23 cellular contexts compared by ENCODE assay signal in genomic region chr6:139166238-139166955, GRCh38. TPM values are rescaled to one million over a fixed set of nuclear protein-coding genes. Genes with fewer than 3 reads are reported as not detected.
DNase-seq lines count a peak whose midpoint lies in the region; ATAC-seq and TF ChIP-seq lines count a peak whose summit lies in the region.
"Had no signal": no experiment of that assay in that cellular context is flagged by ENCODE, and none has a peak within 500 bp of the region (broad histone marks: within the 10 kb centered on the region; RNA-seq: fewer than 3 reads in every experiment).

No MANE protein-coding gene starts in this region.

- H2BK5ac ChIP-seq in neuronal stem cell (ENCODE audit: low read length): no peak overlapping the region

- no peak overlapping the region for H3K4ac ChIP-seq in neuronal stem cell (ENCODE audit: low read length)

- H3K9me3 ChIP-seq in breast epithelium (no peaks in the 10 kb centered on the region), neuronal stem cell (replicated peaks in 1 of 2; ENCODE audit: control insufficient read depth in 2 of 2, insufficient read depth in 1 of 2, low read depth in 1 of 2, low read length in 2 of 2) (peaks cover 0 to 1% of the 10 kb centered on the region in 2 donors), SJCRH30 (replicated peaks) (no peaks in the 10 kb centered on the region)

- no peak overlapping the region for H3K4me3 ChIP-seq in breast epithelium
- H3K4me3 ChIP-seq in neuronal stem cell (ENCODE audit: low read length in 2 of 2): peak overlapping the region in 1 of 2 donors; percentile 19
- no peak overlapping the region for H3K4me3 ChIP-seq in SJCRH30
- H3K4me3 ChIP-seq: PC-9 had no signal

- H3K36me3 ChIP-seq in breast epithelium (peaks cover 7% of the 10 kb centered on the region), neuronal stem cell (replicated peaks in 1 of 2; ENCODE audit: control insufficient read depth in 2 of 2, insufficient read depth in 2 of 2, low read length in 2 of 2) (peaks cover 7 to 16% of the 10 kb centered on the region in 2 donors), SJCRH30 (peaks cover 14% of the 10 kb centered on the region)

- no peaks in the 10 kb centered on the region for H3K79me1 ChIP-seq in neuronal stem cell (ENCODE audit: low read depth, low read length)

- H3K14ac ChIP-seq in neuronal stem cell (ENCODE audit: low read length): peak overlapping the region; percentile 41

- H3K27ac ChIP-seq in breast epithelium (no peak overlapping the region), neuronal stem cell (replicated peaks; ENCODE audit: low read length) (no peak overlapping the region), SJCRH30 (no peak overlapping the region)
- H3K27ac ChIP-seq: 22Rv1, C4-2B, PC-9, RWPE1 had no signal

- H3K4me3 Mint-ChIP-seq in activated CD4-positive, alpha-beta T cell treated with anti-CD3 and anti-CD28 coated beads, Interleukin-2, amount 10 ng/mL, durations not matched to agents 24 days and 14 days: no peak overlapping the region
- H3K4me3 Mint-ChIP-seq in MCF 10A (ENCODE audit: unreplicated experiment): no peak overlapping the region

- no peaks in the 10 kb centered on the region for H3K9me3 Mint-ChIP-seq in activated CD4-positive, alpha-beta T cell treated with anti-CD3 and anti-CD28 coated beads, Interleukin-2, amount 10 ng/mL, durations not matched to agents 24 days and 14 days
- no peaks in the 10 kb centered on the region for H3K9me3 Mint-ChIP-seq in MCF 10A (ENCODE audit: unreplicated experiment)

- no peak overlapping the region for H2BK15ac ChIP-seq in neuronal stem cell (ENCODE audit: low read length)

- CTCF ChIA-PET in MCF 10A (lab: Yijun Ruan, JAX): interaction anchor here (0.8 to 1.2 kb wide), 2 partner anchors 12 to 53 kb away, joined by 3 to 4 read pairs; no protein-coding TSS in a partner anchor

- intact Hi-C loops in activated CD4-positive, alpha-beta T cell treated with anti-CD3 and anti-CD28 coated beads, Interleukin-2, amount 10 ng/mL, durations not matched to agents 24 days and 14 days (cut with micrococcal nuclease): no loop called here
- intact Hi-C loops in MCF 10A (cut with micrococcal nuclease): no loop called here
- intact Hi-C loops in breast epithelium (cut with DNase I; ENCODE audit: low total_unique reads): no loop called here

- TF ChIP-seq CTCF in MCF 10A (IDR thresholded peaks at IDR 0.05; ENCODE audit: unreplicated experiment): no peak
- no peak for TF ChIP-seq CTCF in breast epithelium (IDR thresholded peaks at IDR 0.05)

- H3K27me3 ChIP-seq in breast epithelium (no peaks in the 10 kb centered on the region), neuronal stem cell (ENCODE audit: control insufficient read depth in 3 of 3, insufficient read depth in 3 of 3, low read depth in 1 of 3, low read length in 3 of 3) (no peaks in the 10 kb centered on the region), SJCRH30 (no peaks in the 10 kb centered on the region)

- H3K18ac ChIP-seq in neuronal stem cell (ENCODE audit: low read length): no peak overlapping the region

- no peak overlapping the region for H4K8ac ChIP-seq in neuronal stem cell (ENCODE audit: low read depth, low read length)

- peaks cover 67% of the 10 kb centered on the region for H3K4me1 Mint-ChIP-seq in activated CD4-positive, alpha-beta T cell treated with anti-CD3 and anti-CD28 coated beads, Interleukin-2, amount 10 ng/mL, durations not matched to agents 24 days and 14 days
- H3K4me1 Mint-ChIP-seq in MCF 10A (ENCODE audit: insufficient read depth, unreplicated experiment): no peaks in the 10 kb centered on the region

- H2AK5ac ChIP-seq in neuronal stem cell (ENCODE audit: low read depth, low read length): no peak overlapping the region

- peaks cover 63% of the 10 kb centered on the region for H3K36me3 Mint-ChIP-seq in activated CD4-positive, alpha-beta T cell treated with anti-CD3 and anti-CD28 coated beads, Interleukin-2, amount 10 ng/mL, durations not matched to agents 24 days and 14 days (ENCODE audit: low read depth)
- H3K36me3 Mint-ChIP-seq in MCF 10A (ENCODE audit: insufficient read depth, unreplicated experiment): peaks cover 27% of the 10 kb centered on the region

- H3K23ac ChIP-seq in neuronal stem cell (ENCODE audit: low read depth, low read length, poor library complexity): peak overlapping the region; percentile 32

- no peak for ATAC-seq in HG02884 (IDR thresholded peaks at IDR 0.05; ENCODE audit: unreplicated experiment)
- no peak for ATAC-seq in GM21576 (IDR thresholded peaks at IDR 0.05; ENCODE audit: unreplicated experiment)

- H3K27ac Mint-ChIP-seq in activated CD4-positive, alpha-beta T cell treated with anti-CD3 and anti-CD28 coated beads, Interleukin-2, amount 10 ng/mL, durations not matched to agents 24 days and 14 days: no peak overlapping the region
- no peak overlapping the region for H3K27ac Mint-ChIP-seq in MCF 10A (ENCODE audit: low read depth, unreplicated experiment)

- no peak overlapping the region for H2BK120ac ChIP-seq in neuronal stem cell (ENCODE audit: low read depth, low read length)

- no peak overlapping the region for H2BK12ac ChIP-seq in neuronal stem cell (ENCODE audit: low read length)

- no peak overlapping the region for H3K9ac ChIP-seq in neuronal stem cell (ENCODE audit: low read depth, low read length, poor library complexity)

- H3K4me1 ChIP-seq in breast epithelium (no peaks in the 10 kb centered on the region), neuronal stem cell (ENCODE audit: control insufficient read depth in 2 of 2, insufficient read depth in 1 of 2, low read depth in 1 of 2, low read length in 2 of 2) (no peaks in the 10 kb centered on the region), SJCRH30 (peaks cover 3% of the 10 kb centered on the region; the same call in 1 of the 2 replicates)

- peak; percentile 55 for DNase-seq in activated CD4-positive, alpha-beta T cell treated with anti-CD3 and anti-CD28 coated beads, Interleukin-2, amount 10 ng/mL, durations not matched to agents 24 days and 14 days
- DNase-seq in activated CD4-positive, alpha-beta T cell treated with anti-CD3 and anti-CD28 coated beads for 4 hours: no peak
- no peak for DNase-seq in MCF 10A (ENCODE audit: unreplicated experiment)
- DNase-seq in breast epithelium (ENCODE audit: low spot score in 2 of 2): no peak
- no peak for DNase-seq in neuronal stem cell (ENCODE audit: low spot score)
- DNase-seq in SJCRH30: no peak
- DNase-seq: AML-193, DMS 273 treated with DMSO at 0.1 percent for 48 hours, DND-41, Kasumi-1, MM.1S, NCI-H1092, NCI-H146, NCI-H2029 treated with DMSO at 0.1 percent for 48 hours, NCI-H2171, NCI-H526, PC-9, SIG-M5 had no signal

- no peak for TF ChIP-seq POLR2A in breast epithelium (IDR thresholded peaks at IDR 0.05)

- BruUV-seq in MCF 10A (replicated peaks; lab: Mats Ljungman, UMichigan): TSS peak; percentile 19

- no peaks in the 10 kb centered on the region for H3K27me3 Mint-ChIP-seq in activated CD4-positive, alpha-beta T cell treated with anti-CD3 and anti-CD28 coated beads, Interleukin-2, amount 10 ng/mL, durations not matched to agents 24 days and 14 days
- H3K27me3 Mint-ChIP-seq in MCF 10A (ENCODE audit: insufficient read depth, unreplicated experiment): no peaks in the 10 kb centered on the region

- POLR2A ChIA-PET in MCF 10A (lab: Yijun Ruan, JAX): no interaction called here

- WGBS in neuronal stem cell (ENCODE audit: extremely low coverage in 2 of 2, insufficient read length in 2 of 2, insufficient replicate concordance in 1 of 2), 2 donors: no CpG with 5 or more reads among the region's 35 CpGs

- H2AFZ ChIP-seq in neuronal stem cell (ENCODE audit: low read length): no peak overlapping the region
- H2AFZ ChIP-seq: PC-9 had no signal

- no peak overlapping the region for H3K4me2 ChIP-seq in neuronal stem cell (ENCODE audit: insufficient read depth, low read length, poor library complexity, severe bottlenecking)
- H3K4me2 ChIP-seq: PC-9 had no signal

- H4K91ac ChIP-seq in neuronal stem cell (ENCODE audit: low read depth, low read length, poor library complexity): peak overlapping the region; percentile 46

RNA-seq across cellular contexts. Expression of gene HECA, which starts 31.5 kb away (rescaled TPM):
- 45.7 and 47.7 TPM in 2 replicates for total RNA-seq in activated CD4-positive, alpha-beta T cell treated with anti-CD3 and anti-CD28 coated beads, Interleukin-2, amount 10 ng/mL, durations not matched to agents 24 days and 14 days
- 11.1 and 11.5 TPM in 2 replicates for total RNA-seq in MCF 10A (2022)
- total RNA-seq in breast epithelium: 10 to 100 TPM; 35.1 to 54.3 (median 49.3) TPM
- 7.9 TPM for polyA plus RNA-seq in neuronal stem cell (2013, experiment 1 of 2)
- 8.0 TPM for polyA plus RNA-seq in neuronal stem cell (2013, experiment 2 of 2)
- total RNA-seq in SJCRH30 (2014; rRNA removed; shearing (Covaris generic)): 24.2 and 24.3 TPM in 2 replicates
